ENCODE assay signal across 3 cellular contexts in the genomic region with DNA sequence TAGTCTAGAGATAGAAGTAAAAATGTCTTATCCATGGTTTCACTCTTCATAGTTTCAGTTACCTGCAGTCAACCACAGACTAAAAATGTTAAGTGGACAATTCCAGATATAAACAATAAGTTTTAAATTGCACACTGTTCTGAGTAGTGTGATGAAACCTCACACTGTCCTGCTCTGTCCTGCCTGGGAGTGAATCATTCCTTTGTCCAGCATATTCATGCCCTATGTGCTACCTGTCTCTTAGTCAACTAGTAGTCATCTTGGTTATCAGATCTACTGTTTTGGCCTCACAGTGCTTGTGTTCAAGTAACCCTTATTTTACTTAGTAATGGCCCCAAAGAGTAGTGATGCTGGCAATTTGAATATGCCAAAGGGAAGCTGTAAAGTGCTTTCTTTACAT. TPM values are rescaled to one million over a fixed set of nuclear protein-coding genes. Genes with fewer than 3 reads are reported as not detected.
"Had no signal": no experiment of that assay in that cellular context is flagged by ENCODE, and none has a peak within 500 bp of the region (broad histone marks: within the 10 kb centered on the region; RNA-seq: fewer than 3 reads in every experiment).

No MANE protein-coding gene starts in this region.

RNA-seq across cellular contexts. Expression of gene PTPN20, which starts 49.5 kb away (rescaled TPM):
- total RNA-seq: OCI-LY7, SJCRH30, SJSA1 had no signal
